In genomic region chr3:46933261-46933660, GRCh38 we compare ENCODE assay signal across 12 cellular contexts. TPM values are rescaled to one million over a fixed set of nuclear protein-coding genes. Genes with fewer than 3 reads are reported as not detected.
DNase-seq lines count a peak whose midpoint lies in the region; ATAC-seq and TF ChIP-seq lines count a peak whose summit lies in the region.
"Had no signal": no experiment of that assay in that cellular context is flagged by ENCODE, and none has a peak within 500 bp of the region (broad histone marks: within the 10 kb centered on the region; RNA-seq: fewer than 3 reads in every experiment).

No MANE protein-coding gene starts in this region.

- 59 to 61% methylated on average over 6 of the region's 6 CpGs for WGBS in heart right ventricle, 2 donors
- 41% methylated on average over 6 of the region's 6 CpGs for whole genome bisulfite sequencing in mammary epithelial cell (ENCODE audit: low coverage, missing lambda C conversion rate)

- H3K4me1 Mint-ChIP-seq in nephron = peaks cover 62% of the 10 kb centered on the region

- H3K4me2 ChIP-seq in mammary epithelial cell (ENCODE audit: insufficient read depth, low read depth, low read length) = no peak overlapping the region

- peaks cover 80% of the 10 kb centered on the region for H3K79me2 ChIP-seq in mammary epithelial cell (ENCODE audit: insufficient read depth, low read length)

- H3K36me3 Mint-ChIP-seq in nephron (ENCODE audit: low read depth) = peaks cover 31% of the 10 kb centered on the region

- TF ChIP-seq POLR2A in uterus (IDR thresholded peaks at IDR 0.05) = no peak

- H3K36me3 ChIP-seq in heart right ventricle (peaks cover 0 to 29% (median 0%) of the 10 kb centered on the region in 9 donors), mammary epithelial cell (ENCODE audit: insufficient read depth, low read length) (peaks cover 3% of the 10 kb centered on the region), uterus (no peaks in the 10 kb centered on the region)

- H4K20me1 ChIP-seq in mammary epithelial cell (ENCODE audit: insufficient read depth, low read length) = no peaks in the 10 kb centered on the region

- H3K27ac Mint-ChIP-seq in nephron = peak overlapping the region in 2 of 3 experiments; percentile 26 to 66

- no peak overlapping the region for H2AFZ ChIP-seq in mammary epithelial cell (ENCODE audit: low read depth, low read length)

- H3K4me1 ChIP-seq in heart right ventricle (peaks cover 54 to 100% (median 98%) of the 10 kb centered on the region in 9 donors), mammary epithelial cell (ENCODE audit: insufficient read depth, low read length) (peaks cover 74% of the 10 kb centered on the region), uterus (peaks cover 14 to 55% of the 10 kb centered on the region in 2 donors)

- no peak overlapping the region for H3K4me3 ChIP-seq in heart right ventricle
- no peak overlapping the region for H3K4me3 ChIP-seq in mammary epithelial cell (replicated peaks in 1 of 3; ENCODE audit: insufficient read depth in 1 of 3, low read depth in 2 of 3, low read length in 3 of 3)
- no peak overlapping the region for H3K4me3 ChIP-seq in uterus

- H3K27me3 ChIP-seq in heart right ventricle (no peaks in the 10 kb centered on the region), mammary epithelial cell (ENCODE audit: insufficient read depth, low read length) (no peaks in the 10 kb centered on the region), uterus (no peaks in the 10 kb centered on the region)

- in situ Hi-C loops in mammary epithelial cell (cut with MboI; ENCODE audit: low sequenced_read_pairs in 2 of 2) = no loop called here

- no peak for ATAC-seq in heart right ventricle
- ATAC-seq in left cardiac atrium = no peak
- ATAC-seq: activated T-cell treated with anti-CD3 and anti-CD28 coated beads, Interleukin-2, amount 50 U/mL, for 4 hours had no signal

- H3K4me3 Mint-ChIP-seq in nephron = no peak overlapping the region
- H3K4me3 Mint-ChIP-seq: activated T-cell treated with anti-CD3 and anti-CD28 coated beads, Interleukin-2, amount 50 U/mL, for 4 hours; central memory CD8-positive, alpha-beta T cell had no signal

- no peaks in the 10 kb centered on the region for H3K9me3 Mint-ChIP-seq in nephron

- peak overlapping the region in 8 of 10 donors; percentile 75 to 90 (median 84) for H3K27ac ChIP-seq in heart right ventricle
- H3K27ac ChIP-seq in mammary epithelial cell (ENCODE audit: insufficient read depth, low read depth, low read length) = peak overlapping the region; percentile 91
- H3K27ac ChIP-seq in uterus = peak overlapping the region; percentile 75 to 93

- BruUV-seq in mammary epithelial cell (replicated peaks; lab: Mats Ljungman, UMichigan) = no TSS peak

- DNase-seq in heart right ventricle = no peak
- no peak for DNase-seq in left cardiac atrium
- DNase-seq in mammary epithelial cell = no peak
- no peak for DNase-seq in uterus
- DNase-seq in central memory CD4-positive, alpha-beta T cell = no peak
- no peak for DNase-seq in NCI-H526 treated with DMSO at 0.1 percent for 48 hours (lab: John Stamatoyannopoulos, UW)
- no peak for DNase-seq in AG08396 (ENCODE audit: low spot score)
- DNase-seq: activated T-cell treated with anti-CD3 and anti-CD28 coated beads, Interleukin-2, amount 50 U/mL, for 4 hours; H7; NCI-H2029 treated with DMSO at 0.1 percent for 48 hours had no signal

- dilution Hi-C loops in mammary epithelial cell (cut with HindIII; ENCODE audit: low sequenced_read_pairs) = loop anchor here (10.0 kb wide), 1 partner anchor 62 kb away; no protein-coding TSS in a partner anchor

- intact Hi-C loops in heart right ventricle (cut with DNase I) (loop anchor here in 4 of 10 donors (5.0 kb wide), 2 partner anchors 34 to 44 kb away; partner anchors contain the start of genes CCDC12 (in 3 of the 4) and NBEAL2 (in 3 of the 4)), left cardiac atrium (cut with DNase I) (no loop called here), mammary epithelial cell (cut with micrococcal nuclease) (loop anchor here (10.0 kb wide), 1 partner anchor 452 kb away; the partner anchor contains the start of gene PTPN23), uterus (cut with DNase I; ENCODE audit: low total_unique reads) (no loop called here)

- CTCF ChIA-PET in mammary epithelial cell (lab: Charles Lee; ENCODE audit: low non-redundant PET) = no interaction called here

- TF ChIP-seq CTCF in heart right ventricle (IDR thresholded peaks at IDR 0.05) (no peak), mammary epithelial cell (conservative IDR thresholded peaks at IDR 0.05 in 1 of 2, IDR thresholded peaks at IDR 0.05 in 1 of 2; ENCODE audit: extremely low read depth in 1 of 2, insufficient read depth in 1 of 2, low read depth in 1 of 2, low read length in 2 of 2) (no peak), nephron (IDR thresholded peaks at IDR 0.05; ENCODE audit: unreplicated experiment in 3 of 3) (no peak), uterus (IDR thresholded peaks at IDR 0.05) (no peak)

- H3K9ac ChIP-seq in mammary epithelial cell (ENCODE audit: insufficient read depth, low read length) = no peak overlapping the region

- no peaks in the 10 kb centered on the region for H3K27me3 Mint-ChIP-seq in nephron (ENCODE audit: low read depth)
- H3K27me3 Mint-ChIP-seq: central memory CD8-positive, alpha-beta T cell had no signal

- H3K9me3 ChIP-seq in heart right ventricle = no peaks in the 10 kb centered on the region
- H3K9me3 ChIP-seq in mammary epithelial cell (replicated peaks; ENCODE audit: insufficient read depth, low read length) = no peaks in the 10 kb centered on the region
- H3K9me3 ChIP-seq in uterus = no peaks in the 10 kb centered on the region

RNA-seq across cellular contexts. Expression of gene CCDC12, which starts 43.3 kb away (rescaled TPM):
- total RNA-seq in heart right ventricle (10 to 100 TPM; 28.8 to 39.9 (median 33.3) TPM), left cardiac atrium (10 to 100 TPM; 24.2 to 38.4 TPM), mammary epithelial cell (10 to 100 TPM; 17.8 to 42.1 TPM), uterus (10 to 100 TPM in 3 of 4 donors, 1 to 10 TPM in 1; 4.1 to 92.0 (median 41.2) TPM)
- polyA plus RNA-seq in heart right ventricle (100 to 1,000 TPM in 1 of 2 donors, 10 to 100 TPM in 1; 86.1 to 137 TPM), mammary epithelial cell (31.4 TPM)
- 19.6 TPM for polyA minus RNA-seq in mammary epithelial cell

RNA-seq across cellular contexts. Expression of gene NBEAL2, which starts 46.2 kb away (rescaled TPM):
- total RNA-seq in heart right ventricle (10 to 100 TPM in 7 of 10 donors, 1 to 10 TPM in 3; 7.6 to 23.1 (median 10.8) TPM), left cardiac atrium (10 to 100 TPM; 17.1 to 23.9 TPM), mammary epithelial cell (10 to 100 TPM; 21.3 to 42.3 TPM), uterus (10 to 100 TPM; 13.1 to 41.1 (median 23.8) TPM)
- polyA plus RNA-seq in heart right ventricle (10 to 100 TPM; 44.0 to 51.1 TPM), mammary epithelial cell (24.6 TPM)
- polyA minus RNA-seq in mammary epithelial cell = 63.5 TPM

RNA-seq across cellular contexts. Expression of gene PTH1R, which starts 55.7 kb away (rescaled TPM):
- total RNA-seq in heart right ventricle = 10 to 100 TPM in 2 of 10 donors, 1 to 10 TPM in 8; 1.5 to 18.5 (median 3.0) TPM
- 10 to 100 TPM; 12.8 to 89.8 TPM for polyA plus RNA-seq in heart right ventricle
- 10 to 100 TPM in 1 of 2 donors, 1 to 10 TPM in 1; 5.4 to 10.0 TPM for total RNA-seq in left cardiac atrium
- total RNA-seq in mammary epithelial cell = under 1 TPM in 1 of 2 donors, not detected in 1; 0.33 TPM
- polyA plus RNA-seq in mammary epithelial cell = not detected
- not detected for polyA minus RNA-seq in mammary epithelial cell
- 10 to 100 TPM in 3 of 4 donors, under 1 TPM in 1; 0.51 to 29.9 (median 18.9) TPM for total RNA-seq in uterus
- total RNA-seq: activated T-cell treated with anti-CD3 and anti-CD28 coated beads, Interleukin-2, amount 50 U/mL, for 4 hours had no signal
